Comparison of ENCODE assay signal across 20 cellular contexts in the genomic region with DNA sequence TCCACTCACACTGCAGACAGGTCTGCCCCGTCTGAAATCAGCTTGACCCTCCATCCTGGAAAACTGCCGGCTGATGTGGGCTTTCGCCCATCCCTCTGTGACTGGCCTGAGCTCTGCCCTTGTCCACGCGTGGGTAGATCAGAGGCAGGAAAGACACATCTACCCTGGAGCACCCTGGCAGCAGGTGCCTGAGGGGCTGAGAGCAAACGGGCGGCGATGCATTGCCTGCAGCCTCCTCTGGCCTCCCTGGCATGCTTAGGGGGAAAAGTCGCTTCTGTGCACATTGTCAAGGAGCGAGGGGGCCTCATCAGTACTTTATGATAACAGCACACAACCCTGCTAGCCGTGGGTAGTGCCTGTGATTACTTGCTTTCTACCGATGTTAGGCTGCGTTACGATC.
A peak's percentile ranks its signal among the peaks of the same experiment; 100 is the strongest.
DNase-seq lines count a peak whose midpoint lies in the region; ATAC-seq and TF ChIP-seq lines count a peak whose summit lies in the region.
"Had no signal": no experiment of that assay in that cellular context is flagged by ENCODE, and none has a peak within 500 bp of the region (broad histone marks: within the 10 kb centered on the region; RNA-seq: fewer than 3 reads in every experiment).

No MANE protein-coding gene starts in this region.

- no peak for ATAC-seq in right cardiac atrium
- ATAC-seq: CD8-positive, alpha-beta T cell; GM12878; GM23338 had no signal

- H3K27me3 ChIP-seq in neuronal stem cell (ENCODE audit: control insufficient read depth in 3 of 3, insufficient read depth in 3 of 3, low read depth in 1 of 3, low read length in 3 of 3), result peaks cover 0 to 2% (median 0%) of the 10 kb centered on the region in 3 experiments
- no peaks in the 10 kb centered on the region for H3K27me3 ChIP-seq in right cardiac atrium (ENCODE audit: control insufficient read depth, insufficient read depth)
- no peaks in the 10 kb centered on the region for H3K27me3 ChIP-seq in prostate gland (replicated peaks; ENCODE audit: insufficient read depth)
- H3K27me3 ChIP-seq: BLaER1 had no signal

- H3K9ac ChIP-seq in neuronal stem cell (ENCODE audit: low read depth, low read length, poor library complexity), result no peak overlapping the region
- H3K9ac ChIP-seq: BLaER1 had no signal

- H3K4me1 ChIP-seq in neuronal stem cell (ENCODE audit: control insufficient read depth in 2 of 2, insufficient read depth in 1 of 2, low read depth in 1 of 2, low read length in 2 of 2), result peaks cover 5 to 14% of the 10 kb centered on the region in 2 donors
- no peaks in the 10 kb centered on the region for H3K4me1 ChIP-seq in right cardiac atrium (ENCODE audit: control insufficient read depth, insufficient read depth, low read length)
- no peaks in the 10 kb centered on the region for H3K4me1 ChIP-seq in prostate gland (replicated peaks)
- H3K4me1 ChIP-seq: Caco-2, HAP-1 had no signal

- H2BK5ac ChIP-seq in neuronal stem cell (ENCODE audit: low read length), result no peak overlapping the region

- H3K9me3 ChIP-seq in neuronal stem cell (replicated peaks in 1 of 2; ENCODE audit: control insufficient read depth in 2 of 2, insufficient read depth in 1 of 2, low read depth in 1 of 2, low read length in 2 of 2) (peaks cover 0 to 5% of the 10 kb centered on the region in 2 donors), right cardiac atrium (ENCODE audit: control insufficient read depth, low read length) (no peaks in the 10 kb centered on the region), prostate gland (no peaks in the 10 kb centered on the region)
- H3K9me3 ChIP-seq: BLaER1, Caco-2, HAP-1 had no signal

- H3K18ac ChIP-seq in neuronal stem cell (ENCODE audit: low read length), result peak overlapping the region; percentile 31

- H3K27ac ChIP-seq in neuronal stem cell (replicated peaks; ENCODE audit: low read length) (no peak overlapping the region), right cardiac atrium (ENCODE audit: low read length) (no peak overlapping the region), RWPE1 (no peak overlapping the region), prostate gland (no peak overlapping the region)
- H3K27ac ChIP-seq: 22Rv1, BLaER1, C4-2B had no signal

- POLR2A ChIA-PET in RWPE1 (lab: Yijun Ruan, JAX; ENCODE audit: low non-redundant PET), result no interaction called here

- peak; percentile 24 for DNase-seq in activated CD8-positive, alpha-beta memory T cell treated with anti-CD3 and anti-CD28 coated beads for 24 hours
- no peak for DNase-seq in activated CD8-positive, alpha-beta memory T cell treated with anti-CD3 and anti-CD28 coated beads, Interleukin-2, amount 50 U/mL, for 48 hours
- peak; percentile 41 for DNase-seq in islet precursor cell
- no peak for DNase-seq in neuronal stem cell (ENCODE audit: low spot score)
- no peak for DNase-seq in right cardiac atrium
- no peak for DNase-seq in NCI-H510A treated with DMSO at 0.1 percent for 48 hours (lab: John Stamatoyannopoulos, UW)
- DNase-seq in RWPE1 (ENCODE audit: low spot score), result no peak
- no peak for DNase-seq in prostate gland (ENCODE audit: low spot score)
- DNase-seq: Caco-2; CD4-positive, CD25-positive, alpha-beta regulatory T cell; CD8-positive, alpha-beta T cell; DMS153; DND-41; HFFc6 had no signal

- no peak overlapping the region for H2AFZ ChIP-seq in neuronal stem cell (ENCODE audit: low read length)
- H2AFZ ChIP-seq: GM23338 had no signal

- no peak for TF ChIP-seq CTCF in RWPE1 (conservative IDR thresholded peaks at IDR 0.05; ENCODE audit: low read depth)
- TF ChIP-seq CTCF in prostate gland (IDR thresholded peaks at IDR 0.05), result no peak

- H2AK5ac ChIP-seq in neuronal stem cell (ENCODE audit: low read depth, low read length), result peak overlapping the region; percentile 16

- H3K14ac ChIP-seq in neuronal stem cell (ENCODE audit: low read length), result no peak overlapping the region

- H3K4ac ChIP-seq in neuronal stem cell (ENCODE audit: low read length), result no peak overlapping the region

- H2BK15ac ChIP-seq in neuronal stem cell (ENCODE audit: low read length), result peak overlapping the region; percentile 25

- H3K4me3 ChIP-seq in neuronal stem cell (ENCODE audit: low read length in 2 of 2) (no peak overlapping the region), right cardiac atrium (ENCODE audit: low read length) (no peak overlapping the region), prostate gland (no peak overlapping the region)
- H3K4me3 ChIP-seq: BLaER1, GM12878, GM23338, HAP-1 had no signal

- TF ChIP-seq POLR2A in prostate gland (IDR thresholded peaks at IDR 0.05), result no peak

- no peak overlapping the region for H2BK120ac ChIP-seq in neuronal stem cell (ENCODE audit: low read depth, low read length)

- H2BK12ac ChIP-seq in neuronal stem cell (ENCODE audit: low read length), result no peak overlapping the region

- no peak overlapping the region for H3K4me2 ChIP-seq in neuronal stem cell (ENCODE audit: insufficient read depth, low read length, poor library complexity, severe bottlenecking)
- H3K4me2 ChIP-seq: BLaER1, GM23338 had no signal

- no CpG with 5 or more reads among the region's 14 CpGs for WGBS in neuronal stem cell (ENCODE audit: extremely low coverage in 2 of 2, insufficient read length in 2 of 2, insufficient replicate concordance in 1 of 2), 2 donors
- WGBS in right cardiac atrium, result 70% methylated on average over 14 of the region's 14 CpGs
- WGBS in prostate gland, result 68% methylated on average over 14 of the region's 14 CpGs

- CTCF ChIA-PET in RWPE1 (lab: Yijun Ruan, JAX), result no interaction called here

- H3K36me3 ChIP-seq in neuronal stem cell (replicated peaks in 1 of 2; ENCODE audit: control insufficient read depth in 2 of 2, insufficient read depth in 2 of 2, low read length in 2 of 2), result no peaks in the 10 kb centered on the region
- no peaks in the 10 kb centered on the region for H3K36me3 ChIP-seq in prostate gland
- H3K36me3 ChIP-seq: BLaER1, HAP-1 had no signal

- H4K91ac ChIP-seq in neuronal stem cell (ENCODE audit: low read depth, low read length, poor library complexity), result peak overlapping the region; percentile 68

- no peaks in the 10 kb centered on the region for H3K79me1 ChIP-seq in neuronal stem cell (ENCODE audit: low read depth, low read length)

- intact Hi-C loops in right cardiac atrium (cut with DNase I) (no loop called here), prostate gland (cut with DNase I) (no loop called here)

- H3K23ac ChIP-seq in neuronal stem cell (ENCODE audit: low read depth, low read length, poor library complexity), result peak overlapping the region; percentile 37

- no peak overlapping the region for H4K8ac ChIP-seq in neuronal stem cell (ENCODE audit: low read depth, low read length)

Comparison
In these comparisons a context has a peak if more than half of its experiments do, and no peak if none do; other contexts are left out.
1. DNase-seq: peak in activated CD8-positive, alpha-beta memory T cell treated with anti-CD3 and anti-CD28 coated beads for 24 hours (single experiment) and islet precursor cell (single experiment); none in activated CD8-positive, alpha-beta memory T cell treated with anti-CD3 and anti-CD28 coated beads, Interleukin-2, amount 50 U/mL, for 48 hours (single experiment), neuronal stem cell (single experiment), right cardiac atrium (0 of 3), NCI-H510A treated with DMSO at 0.1 percent for 48 hours (single experiment), RWPE1 (single experiment) and prostate gland (single experiment).